17 cellular contexts compared by ENCODE assay signal in the genomic region with DNA sequence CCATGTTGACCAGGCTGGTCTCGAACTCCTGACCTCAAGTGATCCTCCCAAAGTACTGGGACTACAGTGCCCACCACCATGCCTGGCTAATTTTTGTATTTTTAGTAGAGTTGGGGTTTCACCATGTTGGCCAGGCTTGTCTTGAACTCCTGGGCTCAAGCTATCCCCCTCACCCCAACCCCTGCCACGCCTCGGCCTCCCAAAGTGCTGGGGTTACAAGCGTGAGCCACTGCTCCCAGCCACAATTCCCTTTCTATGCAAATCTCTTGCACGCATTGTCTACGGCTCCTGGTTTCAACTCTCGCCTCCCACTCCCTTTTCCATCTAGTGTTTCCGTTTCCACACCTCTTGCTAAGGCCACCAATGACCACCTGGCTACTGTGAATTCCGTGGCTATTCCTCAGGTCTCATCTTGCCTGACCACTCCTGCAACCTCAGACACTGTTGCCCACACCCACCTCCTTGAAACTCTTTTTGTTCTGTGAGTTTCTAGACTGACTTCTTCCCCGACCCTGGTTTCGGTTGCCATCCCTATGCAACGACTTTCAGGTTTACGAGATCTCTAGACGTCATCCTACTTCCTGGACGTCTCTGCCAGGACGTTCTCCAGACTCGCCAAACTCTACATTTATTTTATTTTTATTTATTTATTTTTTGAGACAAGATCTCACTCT. TPM values are rescaled to one million over a fixed set of nuclear protein-coding genes. Genes with fewer than 3 reads are reported as not detected.
"Had no signal": no experiment of that assay in that cellular context is flagged by ENCODE, and none has a peak within 500 bp of the region (broad histone marks: within the 10 kb centered on the region; RNA-seq: fewer than 3 reads in every experiment).

No MANE protein-coding gene starts in this region.

- H3K36me3 ChIP-seq: left lung, stomach had no signal

- H3K4me2 ChIP-seq: hepatocyte had no signal

- H3K27ac Mint-ChIP-seq: activated naive CD8-positive, alpha-beta T cell; mesothelial cell of epicardium; T-helper 1 cell treated with Interleukin-12 subunit alpha and Interleukin-12 subunit beta and Interleukin-4 antibody, amounts not matched to agents 30 μg/mL and 1 μg/mL, for 36 hours; type B pancreatic cell had no signal

- H3K4me3 ChIP-seq: dorsolateral prefrontal cortex, hepatocyte, left lung, stomach had no signal

- H3K27ac ChIP-seq: dorsolateral prefrontal cortex, foreskin keratinocyte, hepatocyte, left lung, stomach had no signal

- ATAC-seq: activated CD4-positive, CD25-positive, alpha-beta regulatory T cell treated with anti-CD3 and anti-CD28 coated beads, Interleukin-2, amount 50 U/mL, for 24 hours; foreskin keratinocyte; left lung had no signal

- DNase-seq: activated CD4-positive, alpha-beta T cell treated with anti-CD3 and anti-CD28 coated beads, Interleukin-2, amount 50 U/mL, for 1 hour; dorsolateral prefrontal cortex; foreskin keratinocyte; left lung; stimulated activated CD4-positive, alpha-beta T cell treated with anti-CD3 and anti-CD28 coated beads, Interleukin-2, amount 100 ng/mL, for 24 hours; stomach had no signal

- H3K36me3 Mint-ChIP-seq: activated naive CD8-positive, alpha-beta T cell; mesothelial cell of epicardium; type B pancreatic cell had no signal

- H3K27me3 ChIP-seq: hepatocyte had no signal

- H2AFZ ChIP-seq: hepatocyte had no signal

- H3K9me3 Mint-ChIP-seq: mesothelial cell of epicardium; T-helper 1 cell treated with Interleukin-12 subunit alpha and Interleukin-12 subunit beta and Interleukin-4 antibody, amounts not matched to agents 30 μg/mL and 1 μg/mL, for 36 hours; type B pancreatic cell had no signal

- H3K4me3 Mint-ChIP-seq: activated naive CD8-positive, alpha-beta T cell; mesothelial cell of epicardium; T-helper 1 cell treated with Interleukin-12 subunit alpha and Interleukin-12 subunit beta and Interleukin-4 antibody, amounts not matched to agents 30 μg/mL and 1 μg/mL, for 36 hours; type B pancreatic cell had no signal

- H3K9me3 ChIP-seq: left lung, stomach had no signal

- H3K4me1 ChIP-seq: foreskin keratinocyte had no signal

RNA-seq across cellular contexts. Expression of gene CLDN3, which starts 3.4 kb away (rescaled TPM):
- total RNA-seq: cardiac septum, fibroblast of lung, foreskin keratinocyte, myocyte, posterior vena cava, temporal lobe had no signal
